In the genomic region with DNA sequence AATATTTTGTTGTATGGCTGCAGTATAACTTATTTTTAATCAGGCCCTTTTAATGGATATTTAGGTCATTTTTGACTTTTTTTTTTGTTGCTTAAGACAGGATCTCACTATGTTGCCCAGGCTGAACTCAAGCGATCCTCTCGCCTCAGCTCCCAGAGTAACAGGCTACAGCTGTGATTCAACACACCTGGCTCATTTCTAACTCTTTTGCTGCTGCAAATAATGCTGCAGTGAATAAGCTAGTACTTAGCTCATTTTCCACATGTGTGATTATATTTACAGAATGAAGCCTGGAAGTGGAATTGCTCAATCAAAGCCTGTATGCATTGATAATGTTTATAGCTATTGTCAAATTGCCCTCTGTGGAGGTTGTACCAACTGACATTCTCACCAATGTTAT, we compare ENCODE assay signal across 19 cellular contexts. TPM values are rescaled to one million over a fixed set of nuclear protein-coding genes. Genes with fewer than 3 reads are reported as not detected.
A peak's percentile ranks its signal among the peaks of the same experiment; 100 is the strongest.
DNase-seq lines count a peak whose midpoint lies in the region; ATAC-seq and TF ChIP-seq lines count a peak whose summit lies in the region.
"Had no signal": no experiment of that assay in that cellular context is flagged by ENCODE, and none has a peak within 500 bp of the region (broad histone marks: within the 10 kb centered on the region; RNA-seq: fewer than 3 reads in every experiment).

No MANE protein-coding gene starts in this region.

- no peaks in the 10 kb centered on the region for H3K79me2 ChIP-seq in KMS-11 (ENCODE audit: insufficient read depth, low read depth)

- H3K4me3 ChIP-seq in KMS-11 (IDR thresholded peaks at IDR 0.05; ENCODE audit: insufficient read depth, low read depth, low read length) (no peak overlapping the region), adipocyte (ENCODE audit: low read length) (no peak overlapping the region), right lobe of liver (no peak overlapping the region)
- H3K4me3 ChIP-seq: HAP-1, SJSA1 had no signal

- H3K4me1 Mint-ChIP-seq in CD4-positive, alpha-beta T cell (ENCODE audit: low read depth): peaks cover 74% of the 10 kb centered on the region

- no peak overlapping the region for H2AFZ ChIP-seq in KMS-11 (ENCODE audit: low read depth)

- TF ChIP-seq POLR2A in right lobe of liver (IDR thresholded peaks at IDR 0.05): no peak

- H3K27ac ChIP-seq in CD4-positive, alpha-beta T cell (ENCODE audit: low read depth, low read length): no peak overlapping the region
- 0 out of 2 replicates have a peak overlapping the region, but pooled peaks have one; percentile 20 for H3K27ac ChIP-seq in KMS-11
- peak overlapping the region in 1 of 3 donors; percentile 47 for H3K27ac ChIP-seq in right lobe of liver
- H3K27ac ChIP-seq: RWPE1, SJSA1 had no signal

- peak overlapping the region; percentile 75 for H3K27ac Mint-ChIP-seq in CD4-positive, alpha-beta T cell

- no peaks in the 10 kb centered on the region for H3K36me3 Mint-ChIP-seq in CD4-positive, alpha-beta T cell (ENCODE audit: low read depth)
- H3K36me3 Mint-ChIP-seq: CD4-positive, alpha-beta memory T cell had no signal

- intact Hi-C loops in CD4-positive, alpha-beta T cell (cut with DNase I, micrococcal nuclease): no loop called here
- intact Hi-C loops in right lobe of liver (cut with DNase I): no loop called here

- no peaks in the 10 kb centered on the region for H3K9me3 ChIP-seq in CD4-positive, alpha-beta T cell (ENCODE audit: control insufficient read depth, low read length)
- H3K9me3 ChIP-seq in adipocyte (ENCODE audit: control insufficient read depth, low read length) (no peaks in the 10 kb centered on the region), right lobe of liver (no peaks in the 10 kb centered on the region)
- H3K9me3 ChIP-seq: HAP-1, SJSA1 had no signal

- no peak for DNase-seq in CD4-positive, alpha-beta T cell
- DNase-seq in adipocyte (ENCODE audit: low read depth): peak; percentile 7
- no peak for DNase-seq in right lobe of liver
- no peak for DNase-seq in cerebellar nuclear complex (lab: John Stamatoyannopoulos, UW)
- DNase-seq in HPDE6-E6E7 (ENCODE audit: extremely low spot score): no peak
- DNase-seq in activated CD4-positive, alpha-beta T cell treated with anti-CD3 and anti-CD28 coated beads for 1 hour: no peak
- DNase-seq in putamen (ENCODE audit: low spot score): no peak
- DNase-seq: CD4-positive, alpha-beta memory T cell; DMS79; NCI-H1048; NCI-H1436 treated with DMSO at 0.1 percent for 48 hours; NCI-H2081; NCI-H524; NK-92 treated with Interleukin-12 subunit alpha and Interleukin-12 subunit beta, amount 100 ng/mL, for 24 hours had no signal

- no peak overlapping the region for H3K4me2 ChIP-seq in KMS-11

- CTCF ChIA-PET in CD4-positive, alpha-beta T cell (lab: Charles Lee): no interaction called here

- POLR2A ChIA-PET in CD4-positive, alpha-beta T cell (lab: Charles Lee): interaction anchor here (0.5 to 0.7 kb wide), 3 partner anchors 17 to 226 kb away, joined by 3 to 5 read pairs (median 3); no protein-coding TSS in a partner anchor

- 75% methylated on average over 2 of the region's 2 CpGs for WGBS in right lobe of liver (ENCODE audit: insufficient coverage, low coverage, low lambda C conversion rate, missing lambda C conversion rate)

- H3K36me3 ChIP-seq in KMS-11 (ENCODE audit: insufficient read depth) (no peaks in the 10 kb centered on the region), adipocyte (ENCODE audit: control insufficient read depth, insufficient read depth, low read length, severe bottlenecking) (no peaks in the 10 kb centered on the region), right lobe of liver (no peaks in the 10 kb centered on the region)
- H3K36me3 ChIP-seq: HAP-1, SJSA1 had no signal

- no peak for TF ChIP-seq CTCF in CD4-positive, alpha-beta T cell (IDR thresholded peaks at IDR 0.05)
- TF ChIP-seq CTCF in KMS-11 (conservative IDR thresholded peaks at IDR 0.05; ENCODE audit: low read depth, low read length): no peak
- TF ChIP-seq CTCF in right lobe of liver (IDR thresholded peaks at IDR 0.05): no peak

- no peak overlapping the region for H3K9ac ChIP-seq in KMS-11
- H3K9ac ChIP-seq in adipocyte (ENCODE audit: low read length): no peak overlapping the region

- H3K4me3 Mint-ChIP-seq in CD4-positive, alpha-beta T cell: no peak overlapping the region
- H3K4me3 Mint-ChIP-seq: CD4-positive, alpha-beta memory T cell had no signal

- peaks cover 4% of the 10 kb centered on the region for H3K9me3 Mint-ChIP-seq in CD4-positive, alpha-beta T cell

- H4K20me1 ChIP-seq in KMS-11 (ENCODE audit: insufficient read depth): no peaks in the 10 kb centered on the region

- no peaks in the 10 kb centered on the region for H3K27me3 Mint-ChIP-seq in CD4-positive, alpha-beta T cell
- H3K27me3 Mint-ChIP-seq: CD4-positive, alpha-beta memory T cell had no signal

- no peaks in the 10 kb centered on the region for H3K27me3 ChIP-seq in CD4-positive, alpha-beta T cell (ENCODE audit: control insufficient read depth, insufficient read depth, low read length)
- H3K27me3 ChIP-seq in KMS-11 (ENCODE audit: insufficient read depth, low read depth): no peaks in the 10 kb centered on the region
- H3K27me3 ChIP-seq in adipocyte (replicated peaks; ENCODE audit: control insufficient read depth, insufficient read depth, low read length): peaks cover under 1% of the 10 kb centered on the region
- H3K27me3 ChIP-seq in right lobe of liver: no peaks in the 10 kb centered on the region
- H3K27me3 ChIP-seq: SJSA1 had no signal

- H3K4me1 ChIP-seq in KMS-11 (ENCODE audit: low read depth, poor library complexity, severe bottlenecking) (peaks cover 22% of the 10 kb centered on the region), adipocyte (ENCODE audit: control insufficient read depth, insufficient read depth, low read length) (peaks cover 16% of the 10 kb centered on the region), right lobe of liver (peaks cover 0 to 16% (median 5%) of the 10 kb centered on the region in 4 donors)
- H3K4me1 ChIP-seq: HAP-1 had no signal

- ATAC-seq in CD4-positive, alpha-beta T cell (ENCODE audit: poor library complexity): no peak
- peak; percentile 6 to 55 (median 32) for ATAC-seq in right lobe of liver

RNA-seq across cellular contexts. Expression of a gene that starts 1.1 kb away (rescaled TPM):
- total RNA-seq in CD4-positive, alpha-beta T cell: not detected
- total RNA-seq in right lobe of liver: not detected
- total RNA-seq: CD4-positive, alpha-beta memory T cell; HT1080; SJSA1 had no signal

RNA-seq across cellular contexts. Expression of a gene that starts 58.8 kb away (rescaled TPM):
- total RNA-seq in CD4-positive, alpha-beta T cell: under 1 TPM; 0.56 to 0.69 TPM
- total RNA-seq in right lobe of liver: 1 to 10 TPM in 3 of 6 experiments, under 1 TPM in 2, not detected in 1; 0.44 to 3.5 (median 1.8) TPM
